Comparison of ENCODE assay signal across 1 cellular context in genomic region chr1:174912243-174912642, GRCh38.
TF ChIP-seq lines count a peak whose summit lies in the region.

No MANE protein-coding gene starts in this region.

TF ChIP-seq in GM23338, 12 proteins besides CTCF, POLR2A, EP300 and RAD21 (continued from another document):
- no peak for TF ChIP-seq ZNF462 (CRISPR knock-in tag; IDR thresholded peaks at IDR 0.05)
- TF ChIP-seq JUNB (IDR thresholded peaks at IDR 0.05; ENCODE audit: unreplicated experiment): no peak
- TF ChIP-seq ETS1 (IDR thresholded peaks at IDR 0.05): no peak
TF ChIP-seq in GM23338: peak in this region for 0.
